In genomic region chr9:83957029-83957513, GRCh38 we compare ENCODE assay signal across 1 cellular context.
TF ChIP-seq lines count a peak whose summit lies in the region.

No MANE protein-coding gene starts in this region.

TF ChIP-seq in A549, 52 proteins besides CTCF, POLR2A, EP300 and RAD21 (continued from another document):
- no peak for TF ChIP-seq PBX3 (IDR thresholded peaks at IDR 0.05)
- TF ChIP-seq MAX (IDR thresholded peaks at IDR 0.05): peak; percentile 38; the same call in 1 of the 2 replicates
- 0 out of 2 replicates have a peak, but pooled peaks have one; percentile 24 for TF ChIP-seq EHF (CRISPR knock-in tag; IDR thresholded peaks at IDR 0.05)
- TF ChIP-seq GATA3 (IDR thresholded peaks at IDR 0.05; ENCODE audit: borderline replicate concordance): no peak
- TF ChIP-seq CBX8 (IDR thresholded peaks at IDR 0.05): no peak
- TF ChIP-seq POLR2AphosphoS2 (conservative IDR thresholded peaks at IDR 0.05; ENCODE audit: low read length): no peak
- no peak for TF ChIP-seq USF2 (IDR thresholded peaks at IDR 0.05)
- TF ChIP-seq SMC3 (IDR thresholded peaks at IDR 0.05): no peak
- TF ChIP-seq FOXS1 (CRISPR knock-in tag; IDR thresholded peaks at IDR 0.05): no peak
- no peak for TF ChIP-seq EHMT2 (IDR thresholded peaks at IDR 0.05; ENCODE audit: low read depth)
- no peak for TF ChIP-seq KDM1A (IDR thresholded peaks at IDR 0.05; ENCODE audit: low read depth)
- TF ChIP-seq SREBF2 (IDR thresholded peaks at IDR 0.05): no peak
- no peak for TF ChIP-seq HMGXB4 (CRISPR knock-in tag; IDR thresholded peaks at IDR 0.05; ENCODE audit: borderline replicate concordance)
- no peak for TF ChIP-seq CEBPB (IDR thresholded peaks at IDR 0.05)
- no peak for TF ChIP-seq CBX2 (IDR thresholded peaks at IDR 0.05; ENCODE audit: borderline replicate concordance, low read depth)
- no peak for TF ChIP-seq BHLHE40 (IDR thresholded peaks at IDR 0.05; ENCODE audit: low read depth, low read length)
- TF ChIP-seq HOXB5 (CRISPR knock-in tag; IDR thresholded peaks at IDR 0.05): 0 out of 2 replicates have a peak, but pooled peaks have one; percentile 3
- no peak for TF ChIP-seq ZNF302 (CRISPR knock-in tag; IDR thresholded peaks at IDR 0.05)
